Comparison of ENCODE assay signal across 8 cellular contexts in the genomic region with DNA sequence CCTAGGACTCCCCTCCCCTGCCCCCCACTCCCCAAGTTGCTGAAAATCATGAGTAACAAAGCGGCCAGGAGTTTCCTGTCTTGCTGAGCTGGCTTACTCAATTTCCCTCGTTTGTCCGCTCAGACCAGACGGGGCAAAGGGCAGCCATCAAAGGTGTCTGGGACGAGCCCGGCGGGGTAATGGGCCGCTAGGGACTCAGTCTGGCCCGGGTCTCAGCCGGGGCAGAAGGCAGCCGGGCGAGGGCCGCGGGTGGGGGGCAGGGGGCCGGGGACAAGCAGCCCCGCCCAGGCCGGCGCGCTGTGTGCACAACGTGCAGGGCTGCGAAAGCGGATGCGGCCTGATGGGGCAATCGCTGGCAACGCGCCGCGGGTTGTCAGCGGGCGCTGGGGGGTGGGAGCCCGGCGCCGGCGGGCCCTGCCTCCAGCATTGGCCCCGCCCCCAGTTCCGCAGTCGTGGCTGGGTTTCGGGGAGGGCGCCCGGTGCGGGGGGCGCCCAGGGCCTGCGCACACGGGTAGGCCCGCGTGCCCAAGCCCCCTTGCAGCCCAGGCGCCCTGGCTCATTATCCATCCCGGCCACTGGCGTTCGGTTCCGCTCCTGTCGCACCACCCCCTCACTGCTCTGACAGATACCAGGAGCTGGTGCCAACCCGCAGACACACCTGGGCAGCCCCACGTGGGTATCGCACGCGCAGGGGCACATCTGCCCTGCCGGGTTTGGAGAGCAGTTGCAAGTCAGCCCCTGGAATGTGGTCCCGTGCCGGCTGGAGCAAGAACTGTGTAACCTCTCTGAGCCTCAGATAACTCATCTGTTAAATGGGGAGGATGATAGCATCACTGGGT. TPM values are rescaled to one million over a fixed set of nuclear protein-coding genes. Genes with fewer than 3 reads are reported as not detected.
DNase-seq lines count a peak whose midpoint lies in the region; ATAC-seq and TF ChIP-seq lines count a peak whose summit lies in the region.

No MANE protein-coding gene starts in this region.

- H3K27me3 ChIP-seq in PC-9 (ENCODE audit: insufficient read depth, low read depth), result no peaks in the 10 kb centered on the region

- CTCF ChIA-PET in PC-9 (lab: Charles Lee), result interaction anchor here (0.6 to 0.8 kb wide), 8 partner anchors 8 to 1613 kb away, joined by 3 to 13 read pairs (median 6); no protein-coding TSS in a partner anchor

- peaks cover 33% of the 10 kb centered on the region for H3K4me1 Mint-ChIP-seq in activated T-helper 17 cell treated with anti-CD3 and anti-CD28 coated beads, Interleukin-2, amount 50 U/mL, for 72 hours
- H3K4me1 Mint-ChIP-seq in nephron, result peaks cover 71% of the 10 kb centered on the region
- peaks cover 88% of the 10 kb centered on the region for H3K4me1 Mint-ChIP-seq in stimulated activated naive CD8-positive, alpha-beta T cell treated with anti-CD3 and anti-CD28 coated beads, Interleukin-15, Interleukin-2, amounts not matched to agents 100 ng/mL and 50 ng/mL, for 24 hours (ENCODE audit: low read depth)

- H3K9me3 ChIP-seq in PC-9 (ENCODE audit: insufficient read depth, low read depth), result no peaks in the 10 kb centered on the region

- H3K9me3 Mint-ChIP-seq in activated T-helper 17 cell treated with anti-CD3 and anti-CD28 coated beads, Interleukin-2, amount 50 U/mL, for 72 hours, result no peaks in the 10 kb centered on the region
- no peaks in the 10 kb centered on the region for H3K9me3 Mint-ChIP-seq in nephron
- no peaks in the 10 kb centered on the region for H3K9me3 Mint-ChIP-seq in stimulated activated naive CD8-positive, alpha-beta T cell treated with anti-CD3 and anti-CD28 coated beads, Interleukin-15, Interleukin-2, amounts not matched to agents 100 ng/mL and 50 ng/mL, for 24 hours

- H3K9me2 ChIP-seq in PC-9 (ENCODE audit: insufficient read depth), result no peaks in the 10 kb centered on the region

- H3K27ac Mint-ChIP-seq in activated T-helper 17 cell treated with anti-CD3 and anti-CD28 coated beads, Interleukin-2, amount 50 U/mL, for 72 hours, result peak overlapping the region; percentile 96
- H3K27ac Mint-ChIP-seq in nephron, result peak overlapping the region; percentile 95 to 99 (median 96)
- H3K27ac Mint-ChIP-seq in stimulated activated naive CD8-positive, alpha-beta T cell treated with anti-CD3 and anti-CD28 coated beads, Interleukin-15, Interleukin-2, amounts not matched to agents 100 ng/mL and 50 ng/mL, for 24 hours, result peak overlapping the region; percentile 97

- BruUV-seq in PC-9 (replicated peaks; lab: Mats Ljungman, UMichigan), result no TSS peak

- H3K27me3 Mint-ChIP-seq in activated T-helper 17 cell treated with anti-CD3 and anti-CD28 coated beads, Interleukin-2, amount 50 U/mL, for 72 hours, result no peaks in the 10 kb centered on the region
- no peaks in the 10 kb centered on the region for H3K27me3 Mint-ChIP-seq in nephron (ENCODE audit: low read depth)
- no peaks in the 10 kb centered on the region for H3K27me3 Mint-ChIP-seq in stimulated activated naive CD8-positive, alpha-beta T cell treated with anti-CD3 and anti-CD28 coated beads, Interleukin-15, Interleukin-2, amounts not matched to agents 100 ng/mL and 50 ng/mL, for 24 hours

- H3K36me3 ChIP-seq in PC-9 (ENCODE audit: low read depth), result no peaks in the 10 kb centered on the region

- peak; percentile 67 for ATAC-seq in GM19467 (IDR thresholded peaks at IDR 0.05; ENCODE audit: unreplicated experiment)
- ATAC-seq in activated T-helper 17 cell treated with anti-CD3 and anti-CD28 coated beads, Interleukin-2, amount 50 U/mL, for 72 hours (replicated peaks), result peak; percentile 70

- H4K20me1 ChIP-seq in PC-9 (ENCODE audit: insufficient read depth), result no peaks in the 10 kb centered on the region

- intact Hi-C loops in PC-9 (cut with micrococcal nuclease; ENCODE audit: unreplicated experiment), result loop anchor here (1.0 to 2.0 kb wide), 4 partner anchors 12 to 239 kb away; a partner anchor contains a TSS

- DNase-seq in COLO829 (ENCODE audit: low spot score) (peak; percentile 44), HPDE6-E6E7 (ENCODE audit: extremely low spot score) (peak; percentile 69), PC-9 (peak; percentile 91 to 95), fibroblast of peridontal ligament (ENCODE audit: extremely low read depth) (peak; percentile 87)

- peaks cover 74% of the 10 kb centered on the region for H3F3A ChIP-seq in PC-9 (ENCODE audit: insufficient read depth, low read depth)

- no peak overlapping the region for H2AFZ ChIP-seq in PC-9

- H3K4me3 Mint-ChIP-seq in activated T-helper 17 cell treated with anti-CD3 and anti-CD28 coated beads, Interleukin-2, amount 50 U/mL, for 72 hours, result peak overlapping the region; percentile 90
- H3K4me3 Mint-ChIP-seq in nephron, result peak overlapping the region in 2 of 3 experiments; percentile 23 to 40
- peak overlapping the region; percentile 84 for H3K4me3 Mint-ChIP-seq in stimulated activated naive CD8-positive, alpha-beta T cell treated with anti-CD3 and anti-CD28 coated beads, Interleukin-15, Interleukin-2, amounts not matched to agents 100 ng/mL and 50 ng/mL, for 24 hours

- TF ChIP-seq CTCF in PC-9 (conservative IDR thresholded peaks at IDR 0.05), result no peak
- TF ChIP-seq CTCF in nephron (IDR thresholded peaks at IDR 0.05; ENCODE audit: unreplicated experiment in 3 of 3), result no peak

- H3K36me3 Mint-ChIP-seq in activated T-helper 17 cell treated with anti-CD3 and anti-CD28 coated beads, Interleukin-2, amount 50 U/mL, for 72 hours (ENCODE audit: low read depth), result peaks cover 21% of the 10 kb centered on the region
- no peaks in the 10 kb centered on the region for H3K36me3 Mint-ChIP-seq in nephron (ENCODE audit: low read depth)
- no peaks in the 10 kb centered on the region for H3K36me3 Mint-ChIP-seq in stimulated activated naive CD8-positive, alpha-beta T cell treated with anti-CD3 and anti-CD28 coated beads, Interleukin-15, Interleukin-2, amounts not matched to agents 100 ng/mL and 50 ng/mL, for 24 hours (ENCODE audit: low read depth)

- H3K27ac ChIP-seq in PC-9, result peak overlapping the region; percentile 99

- H3K4me2 ChIP-seq in PC-9, result peak overlapping the region; percentile 88

- H3K4me3 ChIP-seq in PC-9, result peak overlapping the region; percentile 59

- POLR2A ChIA-PET in PC-9 (lab: Charles Lee; ENCODE audit: unreplicated experiment), result interaction anchor here (0.6 to 1.0 kb wide), 7 partner anchors 27 to 777 kb away, joined by 5 to 32 read pairs (median 10); a partner anchor contains a TSS

- H3K79me2 ChIP-seq in PC-9 (ENCODE audit: low read depth), result no peaks in the 10 kb centered on the region

- H3K4me1 ChIP-seq in PC-9 (replicated peaks; ENCODE audit: insufficient read depth), result peaks cover 95% of the 10 kb centered on the region

RNA-seq across cellular contexts. Expression of a gene that starts 35.1 kb away (rescaled TPM):
- total RNA-seq in PC-9 (2021), result 37.0 and 46.9 TPM in 2 replicates
- 10 to 100 TPM; 32.0 to 35.9 TPM for total RNA-seq in activated T-helper 17 cell treated with anti-CD3 and anti-CD28 coated beads, Interleukin-2, amount 50 U/mL, for 72 hours

RNA-seq across cellular contexts. Expression of a gene that starts 45.9 kb away (rescaled TPM):
- total RNA-seq in PC-9 (2021), result 178 and 212 TPM in 2 replicates
- 1,000 to 10,000 TPM in 1 of 2 donors, 100 to 1,000 TPM in 1; 746 to 1,569 TPM for total RNA-seq in activated T-helper 17 cell treated with anti-CD3 and anti-CD28 coated beads, Interleukin-2, amount 50 U/mL, for 72 hours

Comparison
In these comparisons a context has a peak if more than half of its experiments do, and no peak if none do; other contexts are left out.
1. Peak in every context shown above with its lines: DNase-seq, ATAC-seq, H3K4me3 ChIP-seq and H3K27ac ChIP-seq.
2. H3K4me3 Mint-ChIP-seq: peak in every context shown above with its lines; median percentile 90 in activated T-helper 17 cell treated with anti-CD3 and anti-CD28 coated beads, Interleukin-2, amount 50 U/mL, for 72 hours; 84 in stimulated activated naive CD8-positive, alpha-beta T cell treated with anti-CD3 and anti-CD28 coated beads, Interleukin-15, Interleukin-2, amounts not matched to agents 100 ng/mL and 50 ng/mL, for 24 hours; 32 in nephron.